1 cellular context compared by ENCODE assay signal in genomic region chr19:32674153-32674958, GRCh38.
A peak's percentile ranks its signal among the peaks of the same experiment; 100 is the strongest.
TF ChIP-seq lines count a peak whose summit lies in the region.

No MANE protein-coding gene starts in this region.

TF ChIP-seq in HepG2, 621 proteins besides CTCF, POLR2A, EP300 and RAD21 (continues in another document):
- TF ChIP-seq ZNF747 (CRISPR knock-in tag; IDR thresholded peaks at IDR 0.05; ENCODE audit: borderline replicate concordance) (0 out of 2 replicates have a peak, but pooled peaks have one; percentile 23), ZNF556 (CRISPR knock-in tag; IDR thresholded peaks at IDR 0.05; ENCODE audit: borderline replicate concordance) (peak; percentile 43; the same call in 1 of the 2 replicates), NR0B2 (CRISPR knock-in tag; IDR thresholded peaks at IDR 0.05) (peak; percentile 25; the same call in 1 of the 2 replicates), TAF1 (CRISPR knock-in tag; IDR thresholded peaks at IDR 0.05) (no peak), ZNF776 (CRISPR knock-in tag; IDR thresholded peaks at IDR 0.05) (peak; percentile 39; the same call in 1 of the 2 replicates), ZNF276 (CRISPR knock-in tag; IDR thresholded peaks at IDR 0.05; ENCODE audit: low read depth) (peak; percentile 39; the same call in 1 of the 2 replicates), ZNF770 (CRISPR knock-in tag; IDR thresholded peaks at IDR 0.05) (peak; percentile 7; the same call in 1 of the 2 replicates), ZNF816 (CRISPR knock-in tag; IDR thresholded peaks at IDR 0.05; ENCODE audit: borderline replicate concordance) (no peak), SOX13 (IDR thresholded peaks at IDR 0.05) (no peak), SOX13 (CRISPR knock-in tag; conservative IDR thresholded peaks at IDR 0.05 in 1 of 2, IDR thresholded peaks at IDR 0.05 in 1 of 2) (no peak), ATF4 (CRISPR knock-in tag; IDR thresholded peaks at IDR 0.05) (peak in 1 of 2 experiments; percentile 25; a peak in 1 of 4 replicates), ZNF775 (CRISPR knock-in tag; IDR thresholded peaks at IDR 0.05; ENCODE audit: borderline replicate concordance) (no peak), ZNF605 (CRISPR knock-in tag; IDR thresholded peaks at IDR 0.05) (no peak), IRX3 (CRISPR knock-in tag; IDR thresholded peaks at IDR 0.05; ENCODE audit: borderline replicate concordance, low read depth) (no peak), HMGXB3 (CRISPR knock-in tag; IDR thresholded peaks at IDR 0.05; ENCODE audit: borderline replicate concordance) (no peak), TSC22D2 (CRISPR knock-in tag; IDR thresholded peaks at IDR 0.05; ENCODE audit: borderline replicate concordance) (no peak), SP1 (IDR thresholded peaks at IDR 0.05) (no peak), SP1 (CRISPR knock-in tag; IDR thresholded peaks at IDR 0.05) (no peak), NFKB2 (CRISPR knock-in tag; IDR thresholded peaks at IDR 0.05; ENCODE audit: borderline replicate concordance) (no peak), GFI1 (CRISPR knock-in tag; IDR thresholded peaks at IDR 0.05; ENCODE audit: borderline replicate concordance) (no peak), ZNF841 (CRISPR knock-in tag; IDR thresholded peaks at IDR 0.05; ENCODE audit: borderline replicate concordance) (peak; percentile 37; the same call in 1 of the 2 replicates), KLF6 (CRISPR knock-in tag; IDR thresholded peaks at IDR 0.05) (no peak), SP5 (CRISPR knock-in tag; IDR thresholded peaks at IDR 0.05; ENCODE audit: borderline replicate concordance, low read depth) (no peak), GATAD1 (CRISPR knock-in tag; IDR thresholded peaks at IDR 0.05) (no peak), UBTF (CRISPR knock-in tag; IDR thresholded peaks at IDR 0.05) (peak; percentile 44; the same call in 1 of the 2 replicates), TEAD2 (CRISPR knock-in tag; IDR thresholded peaks at IDR 0.05) (0 out of 2 replicates have a peak, but pooled peaks have one; percentile 22), ARNT (IDR thresholded peaks at IDR 0.05) (no peak), ZMYM3 (CRISPR knock-in tag; IDR thresholded peaks at IDR 0.05) (no peak), ZBTB25 (CRISPR knock-in tag; IDR thresholded peaks at IDR 0.05) (no peak), RFX5 (IDR thresholded peaks at IDR 0.05; ENCODE audit: low read depth, low read length) (no peak), SP2 (CRISPR knock-in tag; IDR thresholded peaks at IDR 0.05) (no peak), ZHX2 (IDR thresholded peaks at IDR 0.05; ENCODE audit: low read depth) (no peak), ZHX2 (CRISPR knock-in tag; IDR thresholded peaks at IDR 0.05; ENCODE audit: borderline replicate concordance) (no peak), CSRNP2 (CRISPR knock-in tag; conservative IDR thresholded peaks at IDR 0.05; ENCODE audit: low read depth) (no peak), ZNF230 (CRISPR knock-in tag; IDR thresholded peaks at IDR 0.05) (0 out of 2 replicates have a peak, but pooled peaks have one; percentile 6), CCDC6 (CRISPR knock-in tag; IDR thresholded peaks at IDR 0.05) (no peak), MTA1 (CRISPR knock-in tag; IDR thresholded peaks at IDR 0.05; ENCODE audit: borderline replicate concordance) (peak; percentile 56; the same call in 1 of the 2 replicates), FOXC1 (CRISPR knock-in tag; IDR thresholded peaks at IDR 0.05; ENCODE audit: borderline replicate concordance) (no peak)
